Comparison of ENCODE assay signal across 29 cellular contexts in the genomic region with DNA sequence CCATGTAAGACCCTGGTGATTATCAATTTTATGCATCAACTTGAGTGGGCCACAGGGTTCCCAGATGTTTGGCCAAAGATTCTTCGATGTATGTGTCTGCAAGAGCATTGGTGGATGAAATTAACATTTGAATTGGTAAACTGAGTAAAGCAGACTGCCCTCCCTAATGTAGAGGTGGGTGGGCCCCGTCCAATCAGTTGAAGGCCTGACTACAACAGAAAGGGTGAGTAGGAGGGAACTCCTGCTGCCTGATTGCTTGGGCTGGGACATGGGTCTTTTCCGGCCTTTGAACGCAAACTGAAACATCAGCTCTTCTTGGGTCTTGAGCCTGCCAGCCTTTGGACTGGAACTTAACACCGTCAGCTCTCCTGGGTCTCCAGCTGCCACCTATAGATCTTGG.
"Had no signal": no experiment of that assay in that cellular context is flagged by ENCODE, and none has a peak within 500 bp of the region (broad histone marks: within the 10 kb centered on the region; RNA-seq: fewer than 3 reads in every experiment).

No MANE protein-coding gene starts in this region.

- H3K27ac ChIP-seq: colonic mucosa, coronary artery, epithelial cell of prostate, esophagus squamous epithelium, foreskin keratinocyte, heart left ventricle, heart right ventricle had no signal

- H3K4me1 ChIP-seq: colonic mucosa, foreskin keratinocyte had no signal

- H3K9me3 ChIP-seq: colonic mucosa, esophagus squamous epithelium, gastrocnemius medialis, gastroesophageal sphincter, heart left ventricle, heart right ventricle had no signal

- H3K36me3 ChIP-seq: colonic mucosa, esophagus muscularis mucosa, esophagus squamous epithelium, gastrocnemius medialis, heart left ventricle, heart right ventricle had no signal

- H3K27me3 Mint-ChIP-seq: effector memory CD8-positive, alpha-beta T cell had no signal

- FAIRE-seq: colon, endometrium, endothelial cell of umbilical vein, frontal cortex had no signal

- H3K4me3 ChIP-seq: colonic mucosa, coronary artery, dorsolateral prefrontal cortex, esophagus muscularis mucosa, esophagus squamous epithelium, gastrocnemius medialis, gastroesophageal sphincter, heart left ventricle, heart right ventricle had no signal

- DNase-seq: colonic mucosa; cortex of kidney; dermis blood vessel endothelial cell; dorsolateral prefrontal cortex; effector CD4-positive, alpha-beta T cell; effector CD8-positive, alpha-beta T cell; effector memory CD4-positive, alpha-beta T cell; effector memory CD8-positive, alpha-beta T cell; endodermal cell; erythroblast; esophagus squamous epithelium; foreskin fibroblast; foreskin keratinocyte; foreskin melanocyte; gastrocnemius medialis; glutamatergic neuron; head of caudate nucleus; heart left ventricle; heart right ventricle had no signal

- H3K27ac Mint-ChIP-seq: effector memory CD8-positive, alpha-beta T cell; endodermal cell had no signal

- H3K9me3 Mint-ChIP-seq: dendritic cell treated with granulocyte-macrophage colony-stimulating factor and Interleukin-4, amounts not matched to agents 40 ng/mL and 50 ng/mL, for 4 days; effector memory CD8-positive, alpha-beta T cell; endodermal cell had no signal

- ATAC-seq: effector memory CD8-positive, alpha-beta T cell; esophagus mucosa; foreskin keratinocyte; gastrocnemius medialis; gastroesophageal sphincter; heart left ventricle; heart right ventricle had no signal

- H3K4me3 Mint-ChIP-seq: dendritic cell treated with granulocyte-macrophage colony-stimulating factor and Interleukin-4, amounts not matched to agents 40 ng/mL and 50 ng/mL, for 4 days; effector memory CD8-positive, alpha-beta T cell; endodermal cell had no signal

- H3K27me3 ChIP-seq: colonic mucosa, dorsolateral prefrontal cortex, esophagus muscularis mucosa, esophagus squamous epithelium, foreskin keratinocyte, gastrocnemius medialis, gastroesophageal sphincter, heart left ventricle, heart right ventricle had no signal
